Comparison of ENCODE assay signal across 20 cellular contexts in the genomic region with DNA sequence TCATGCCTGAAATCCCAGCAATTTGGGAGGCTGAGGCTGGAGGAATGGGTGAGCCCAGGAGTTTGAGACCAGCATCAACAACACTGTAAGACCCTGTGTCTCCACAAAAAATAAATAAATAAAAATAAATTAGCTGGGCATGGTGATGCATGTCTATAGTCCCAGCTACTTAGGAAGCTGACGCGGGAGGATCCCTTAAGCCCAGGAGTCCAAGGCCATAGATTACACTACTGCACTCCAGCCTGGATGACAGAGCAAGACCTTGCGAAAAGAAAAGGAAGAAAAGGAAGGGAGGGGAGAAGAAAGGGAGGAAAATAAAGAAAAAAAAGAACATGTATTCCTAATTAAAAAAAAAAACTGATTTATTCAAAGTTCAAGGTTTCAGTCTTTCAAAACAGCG.
"Had no signal": no experiment of that assay in that cellular context is flagged by ENCODE, and none has a peak within 500 bp of the region (broad histone marks: within the 10 kb centered on the region; RNA-seq: fewer than 3 reads in every experiment).

No MANE protein-coding gene starts in this region.

- H3K27me3 ChIP-seq: esophagus muscularis mucosa, gastroesophageal sphincter, sigmoid colon had no signal

- H3K9ac ChIP-seq: parathyroid adenoma had no signal

- H3K27ac ChIP-seq: epithelial cell of prostate, esophagus muscularis mucosa, gastroesophageal sphincter, parathyroid adenoma, sigmoid colon, skin epidermis had no signal

- H3K9me3 Mint-ChIP-seq: nephron, type B pancreatic cell had no signal

- H3K4me3 Mint-ChIP-seq: naive B cell, nephron, type B pancreatic cell had no signal

- H3K9me3 ChIP-seq: esophagus muscularis mucosa, gastroesophageal sphincter, sigmoid colon had no signal

- H3K4me3 ChIP-seq: esophagus muscularis mucosa, gastroesophageal sphincter, sigmoid colon, skin epidermis had no signal

- H3K27ac Mint-ChIP-seq: type B pancreatic cell had no signal

- ATAC-seq: gastroesophageal sphincter, left cardiac atrium, left ventricle myocardium superior had no signal

- FAIRE-seq: keratinocyte, urothelium cell line had no signal

- DNase-seq: cortex of kidney; effector memory CD4-positive, alpha-beta T cell; foreskin fibroblast; glutamatergic neuron; left cardiac atrium; left ventricle myocardium superior; mesendoderm; naive B cell; sigmoid colon; stimulated activated CD4-positive, alpha-beta T cell treated with anti-CD3 and anti-CD28 coated beads, Interleukin-12 subunit alpha, Interleukin-12 subunit beta, amount 100 ng/mL, for 4 hours; stimulated activated naive CD4-positive, alpha-beta T cell had no signal

- H3K27me3 Mint-ChIP-seq: naive B cell, type B pancreatic cell had no signal
